ENCODE assay signal across 28 cellular contexts in genomic region chr14:34257505-34257904, GRCh38.
"Had no signal": no experiment of that assay in that cellular context is flagged by ENCODE, and none has a peak within 500 bp of the region (broad histone marks: within the 10 kb centered on the region; RNA-seq: fewer than 3 reads in every experiment).

No MANE protein-coding gene starts in this region.

- ATAC-seq: activated CD8-positive, alpha-beta T cell treated with anti-CD3 and anti-CD28 coated beads, Interleukin-2, amount 10 ng/mL, durations not matched to agents 7 days and 5 days; effector memory CD8-positive, alpha-beta T cell; gastrocnemius medialis; left lobe of liver; naive thymus-derived CD8-positive, alpha-beta T cell; sciatic nerve; T-cell had no signal

- H3K27ac Mint-ChIP-seq: activated CD8-positive, alpha-beta T cell treated with anti-CD3 and anti-CD28 coated beads, Interleukin-2, amount 10 ng/mL, durations not matched to agents 7 days and 5 days; activated naive CD4-positive, alpha-beta T cell treated with anti-CD3 and anti-CD28 coated beads, Interleukin-2, amount 50 U/mL, for 24 hours; activated T-helper 1 cell treated with anti-CD3 and anti-CD28 coated beads, Interleukin-12 subunit alpha, Interleukin-12 subunit beta, Interleukin-2, Interleukin-4 antibody, amounts not matched to agents 30 ng/mL and 10 ng/mL and 1 ng/mL, durations not matched to agents 14 hours and 24 hours and 36 hours; effector memory CD8-positive, alpha-beta T cell; naive thymus-derived CD8-positive, alpha-beta T cell; neural progenitor cell; T-cell had no signal

- FAIRE-seq: colon, endothelial cell of umbilical vein, kidney, small intestine, TTC549 had no signal

- DNase-seq: activated CD4-positive, alpha-beta T cell treated with anti-CD3 and anti-CD28 coated beads, Interleukin-2, amount 50 U/mL, for 1 hour; activated CD4-positive, CD25-positive, alpha-beta regulatory T cell treated with anti-CD3 and anti-CD28 coated beads, Interleukin-2, amount 50 U/mL, for 72 hours; activated CD8-positive, alpha-beta T cell treated with anti-CD3 and anti-CD28 coated beads, Interleukin-2, amount 10 ng/mL, durations not matched to agents 7 days and 5 days; activated gamma-delta T cell; aorta; effector memory CD8-positive, alpha-beta T cell; gastrocnemius medialis; head of caudate nucleus; kidney; lower lobe of right lung; naive thymus-derived CD8-positive, alpha-beta T cell; small intestine; stimulated activated CD4-positive, alpha-beta T cell treated with anti-CD3 and anti-CD28 coated beads, Interleukin-15, amount 100 ng/mL, for 24 hours; stimulated activated CD4-positive, alpha-beta T cell treated with anti-CD3 and anti-CD28 coated beads, Interleukin-2, amount 100 ng/mL, for 48 hours; stimulated activated naive CD4-positive, alpha-beta T cell; T-cell; WERI-Rb-1 had no signal

- H3K4me1 ChIP-seq: gastrocnemius medialis, lower lobe of right lung had no signal

- H3K9me3 ChIP-seq: esophagus muscularis mucosa, gastrocnemius medialis, lower lobe of right lung, thoracic aorta had no signal

- H3K36me3 ChIP-seq: esophagus muscularis mucosa, gastrocnemius medialis, lower lobe of right lung, neural progenitor cell, thoracic aorta, WERI-Rb-1 had no signal

- H3K27ac ChIP-seq: gastrocnemius medialis, lower lobe of right lung, neural progenitor cell, thoracic aorta, WERI-Rb-1 had no signal

- H3K9me3 Mint-ChIP-seq: activated naive CD4-positive, alpha-beta T cell treated with anti-CD3 and anti-CD28 coated beads, Interleukin-2, amount 50 U/mL, for 24 hours; activated T-helper 1 cell treated with anti-CD3 and anti-CD28 coated beads, Interleukin-12 subunit alpha, Interleukin-12 subunit beta, Interleukin-2, Interleukin-4 antibody, amounts not matched to agents 30 ng/mL and 10 ng/mL and 1 ng/mL, durations not matched to agents 14 hours and 24 hours and 36 hours; central memory CD8-positive, alpha-beta T cell; effector memory CD8-positive, alpha-beta T cell; naive thymus-derived CD8-positive, alpha-beta T cell; neural progenitor cell; T-cell had no signal

- H3K36me3 Mint-ChIP-seq: activated naive CD4-positive, alpha-beta T cell treated with anti-CD3 and anti-CD28 coated beads, Interleukin-2, amount 50 U/mL, for 24 hours; naive thymus-derived CD8-positive, alpha-beta T cell; neural progenitor cell; T-cell had no signal

- H3K27me3 ChIP-seq: esophagus muscularis mucosa, gastrocnemius medialis, neural progenitor cell had no signal

- H3K4me3 Mint-ChIP-seq: activated CD8-positive, alpha-beta T cell treated with anti-CD3 and anti-CD28 coated beads, Interleukin-2, amount 10 ng/mL, durations not matched to agents 7 days and 5 days; activated naive CD4-positive, alpha-beta T cell treated with anti-CD3 and anti-CD28 coated beads, Interleukin-2, amount 50 U/mL, for 24 hours; activated T-helper 1 cell treated with anti-CD3 and anti-CD28 coated beads, Interleukin-12 subunit alpha, Interleukin-12 subunit beta, Interleukin-2, Interleukin-4 antibody, amounts not matched to agents 30 ng/mL and 10 ng/mL and 1 ng/mL, durations not matched to agents 14 hours and 24 hours and 36 hours; central memory CD8-positive, alpha-beta T cell; effector memory CD8-positive, alpha-beta T cell; naive thymus-derived CD8-positive, alpha-beta T cell; neural progenitor cell; T-cell had no signal

- H3K4me2 ChIP-seq: neural progenitor cell had no signal

- H3K4me1 Mint-ChIP-seq: activated naive CD4-positive, alpha-beta T cell treated with anti-CD3 and anti-CD28 coated beads, Interleukin-2, amount 50 U/mL, for 24 hours; central memory CD8-positive, alpha-beta T cell; naive thymus-derived CD8-positive, alpha-beta T cell; T-cell had no signal

- H3K4me3 ChIP-seq: esophagus muscularis mucosa, gastrocnemius medialis, lower lobe of right lung, neural progenitor cell, thoracic aorta had no signal

- H2AFZ ChIP-seq: neural progenitor cell had no signal

- H3K9ac ChIP-seq: neural progenitor cell had no signal
